8 cellular contexts compared by ENCODE assay signal in genomic region chr22:31212783-31213626, GRCh38. TPM values are rescaled to one million over a fixed set of nuclear protein-coding genes. Genes with fewer than 3 reads are reported as not detected.
DNase-seq lines count a peak whose midpoint lies in the region; ATAC-seq and TF ChIP-seq lines count a peak whose summit lies in the region.

No MANE protein-coding gene starts in this region.

- H3K27ac ChIP-seq in prostate gland = peak overlapping the region; percentile 80 to 83

- WGBS in prostate gland = 41% methylated on average over 11 of the region's 11 CpGs

- peaks cover 14% of the 10 kb centered on the region for H3K4me1 ChIP-seq in prostate gland (replicated peaks)

- intact Hi-C loops in prostate gland (cut with DNase I) = loop anchor here (5.0 to 10.0 kb wide), 2 partner anchors 51 to 62 kb away; partner anchors contain the start of gene RNF185

- no peaks in the 10 kb centered on the region for H3K27me3 ChIP-seq in prostate gland (replicated peaks; ENCODE audit: insufficient read depth)

- TF ChIP-seq CTCF in epithelial cell of esophagus (IDR thresholded peaks at IDR 0.05; ENCODE audit: insufficient read depth, low read depth, low read length, missing control alignments) (no peak), prostate gland (IDR thresholded peaks at IDR 0.05) (no peak)

- H3K9me3 ChIP-seq in prostate gland = no peaks in the 10 kb centered on the region

- no peaks in the 10 kb centered on the region for H3K36me3 ChIP-seq in prostate gland

- TF ChIP-seq POLR2A in prostate gland (IDR thresholded peaks at IDR 0.05) = no peak

- DNase-seq in GM03348 (ENCODE audit: low spot score) (peak; percentile 20), RKO (ENCODE audit: low spot score) (peak; percentile 14), epithelial cell of esophagus (ENCODE audit: low read depth) (no peak), prostate gland (ENCODE audit: low spot score) (no peak), activated gamma-delta T cell treated with Interleukin-2 at 50 U/mL for 16 hours (no peak)
- DNase-seq in activated CD4-positive, CD25-positive, alpha-beta regulatory T cell treated with anti-CD3 and anti-CD28 coated beads, Interleukin-2, amount 50 U/mL, for 72 hours = no peak

- ATAC-seq in HG03439 (IDR thresholded peaks at IDR 0.05; ENCODE audit: unreplicated experiment) = no peak
- ATAC-seq in HG03354 (IDR thresholded peaks at IDR 0.05; ENCODE audit: poor library complexity, severe bottlenecking, unreplicated experiment) = no peak

- peak overlapping the region; percentile 93 for H3K4me3 ChIP-seq in epithelial cell of esophagus (ENCODE audit: low read length)
- peak overlapping the region; percentile 76 to 91 for H3K4me3 ChIP-seq in prostate gland

RNA-seq across cellular contexts. Expression of gene LIMK2, which starts 0.9 kb away (rescaled TPM):
- 100 to 1,000 TPM in 1 of 2 donors, 10 to 100 TPM in 1; 92.1 to 128 TPM for total RNA-seq in prostate gland

RNA-seq across cellular contexts. Expression of gene RNF185, which starts 53.0 kb away (rescaled TPM):
- 10 to 100 TPM; 59.2 to 75.6 TPM for total RNA-seq in prostate gland

Comparison
In these comparisons a context has a peak if more than half of its experiments do, and no peak if none do; other contexts are left out.
1. DNase-seq: peak in GM03348 (single experiment) and RKO (single experiment); none in epithelial cell of esophagus (single experiment), prostate gland (single experiment), activated gamma-delta T cell treated with Interleukin-2 at 50 U/mL for 16 hours (single experiment) and activated CD4-positive, CD25-positive, alpha-beta regulatory T cell treated with anti-CD3 and anti-CD28 coated beads, Interleukin-2, amount 50 U/mL, for 72 hours (single experiment).